8 cellular contexts compared by ENCODE assay signal in genomic region chr11:67265633-67266423, GRCh38. TPM values are rescaled to one million over a fixed set of nuclear protein-coding genes. Genes with fewer than 3 reads are reported as not detected.
A peak's percentile ranks its signal among the peaks of the same experiment; 100 is the strongest.
DNase-seq lines count a peak whose midpoint lies in the region; ATAC-seq and TF ChIP-seq lines count a peak whose summit lies in the region.

No MANE protein-coding gene starts in this region.

- H3K9me3 Mint-ChIP-seq in endothelial cell (ENCODE audit: unreplicated experiment), result no peaks in the 10 kb centered on the region
- H3K9me3 Mint-ChIP-seq in stimulated activated naive B cell treated with anti-CD40 and anti-IgM and Interleukin-4, amounts not matched to agents 10 μg/mL and 1 μg/mL and 100 μg/mL, for 72 hours, result no peaks in the 10 kb centered on the region

- peak; percentile 44 for ATAC-seq in HG02623 (IDR thresholded peaks at IDR 0.05; ENCODE audit: unreplicated experiment)
- peak; percentile 46 to 54 for ATAC-seq in stimulated activated naive B cell treated with anti-CD40 and anti-IgM and Interleukin-4, amounts not matched to agents 10 μg/mL and 1 μg/mL and 100 μg/mL, for 72 hours (replicated peaks)
- no peak for ATAC-seq in GM19023 (IDR thresholded peaks at IDR 0.05; ENCODE audit: unreplicated experiment)

- TF ChIP-seq CTCF in endothelial cell (IDR thresholded peaks at IDR 0.05; ENCODE audit: unreplicated experiment), result peak; percentile 67

- DNase-seq in ELR (ENCODE audit: low read depth) (peak; percentile 65), NCI-H460 (ENCODE audit: extremely low read depth, low read depth) (peak; percentile 46), endothelial cell (ENCODE audit: low spot score) (peak; percentile 92), middle frontal gyrus (ENCODE audit: extremely low spot score, low spot score) (peak; percentile 42)
- DNase-seq in activated CD8-positive, alpha-beta memory T cell treated with anti-CD3 and anti-CD28 coated beads for 24 hours, result peak; percentile 93
- peak; percentile 67 for DNase-seq in stimulated activated naive B cell treated with anti-CD40 and anti-IgM and Interleukin-4, amounts not matched to agents 10 μg/mL and 1 μg/mL and 100 μg/mL, for 72 hours

- peaks cover 55% of the 10 kb centered on the region for H3K4me1 Mint-ChIP-seq in endothelial cell (ENCODE audit: unreplicated experiment)
- H3K4me1 Mint-ChIP-seq in stimulated activated naive B cell treated with anti-CD40 and anti-IgM and Interleukin-4, amounts not matched to agents 10 μg/mL and 1 μg/mL and 100 μg/mL, for 72 hours, result peaks cover 52 to 84% of the 10 kb centered on the region in 2 donors

- H3K36me3 Mint-ChIP-seq in endothelial cell (ENCODE audit: low read depth, unreplicated experiment), result peaks cover 13% of the 10 kb centered on the region
- H3K36me3 Mint-ChIP-seq in stimulated activated naive B cell treated with anti-CD40 and anti-IgM and Interleukin-4, amounts not matched to agents 10 μg/mL and 1 μg/mL and 100 μg/mL, for 72 hours, result peaks cover 24 to 37% of the 10 kb centered on the region in 2 donors

- peaks cover 24% of the 10 kb centered on the region for H3K27me3 Mint-ChIP-seq in endothelial cell (ENCODE audit: unreplicated experiment)
- H3K27me3 Mint-ChIP-seq in stimulated activated naive B cell treated with anti-CD40 and anti-IgM and Interleukin-4, amounts not matched to agents 10 μg/mL and 1 μg/mL and 100 μg/mL, for 72 hours, result no peaks in the 10 kb centered on the region

- peak overlapping the region; percentile 94 for H3K4me3 Mint-ChIP-seq in endothelial cell (ENCODE audit: unreplicated experiment)
- H3K4me3 Mint-ChIP-seq in stimulated activated naive B cell treated with anti-CD40 and anti-IgM and Interleukin-4, amounts not matched to agents 10 μg/mL and 1 μg/mL and 100 μg/mL, for 72 hours, result peak overlapping the region; percentile 82 to 87

- H3K27ac Mint-ChIP-seq in endothelial cell (ENCODE audit: unreplicated experiment), result peak overlapping the region; percentile 88
- peak overlapping the region; percentile 93 for H3K27ac Mint-ChIP-seq in stimulated activated naive B cell treated with anti-CD40 and anti-IgM and Interleukin-4, amounts not matched to agents 10 μg/mL and 1 μg/mL and 100 μg/mL, for 72 hours

RNA-seq across cellular contexts. Expression of gene GRK2, which starts 0.4 kb away (rescaled TPM):
- total RNA-seq in NCI-H460 (2014; rRNA removed; shearing (Covaris generic)), result 39.2 and 40.7 TPM in 2 replicates
- 80.1 and 123 TPM in 2 replicates for polyA plus RNA-seq in NCI-H460 (2014; cell fraction: nucleus; rRNA removed)
- total RNA-seq in endothelial cell (ENCODE audit: unreplicated experiment), result 92.7 TPM

RNA-seq across cellular contexts. Expression of gene ANKRD13D, which starts 23.3 kb away (rescaled TPM):
- 14.3 and 21.2 TPM in 2 replicates for total RNA-seq in NCI-H460 (2014; rRNA removed; shearing (Covaris generic))
- 82.4 and 84.6 TPM in 2 replicates for polyA plus RNA-seq in NCI-H460 (2014; cell fraction: nucleus; rRNA removed)
- total RNA-seq in endothelial cell (ENCODE audit: unreplicated experiment), result 65.1 TPM

RNA-seq across cellular contexts. Expression of gene SSH3, which starts 37.5 kb away (rescaled TPM):
- total RNA-seq in NCI-H460 (2014; rRNA removed; shearing (Covaris generic)), result 5.0 and 8.6 TPM in 2 replicates
- polyA plus RNA-seq in NCI-H460 (2014; cell fraction: nucleus; rRNA removed), result 55.0 and 71.8 TPM in 2 replicates
- total RNA-seq in endothelial cell (ENCODE audit: unreplicated experiment), result 7.3 TPM

Comparison
In these comparisons a context has a peak if more than half of its experiments do, and no peak if none do; other contexts are left out.
1. DNase-seq: peak in every context shown above with its lines; median percentile 93 in activated CD8-positive, alpha-beta memory T cell treated with anti-CD3 and anti-CD28 coated beads for 24 hours; 92 in endothelial cell; 67 in stimulated activated naive B cell treated with anti-CD40 and anti-IgM and Interleukin-4, amounts not matched to agents 10 μg/mL and 1 μg/mL and 100 μg/mL, for 72 hours; 65 in ELR; 46 in NCI-H460; 42 in middle frontal gyrus.